In the genomic region with DNA sequence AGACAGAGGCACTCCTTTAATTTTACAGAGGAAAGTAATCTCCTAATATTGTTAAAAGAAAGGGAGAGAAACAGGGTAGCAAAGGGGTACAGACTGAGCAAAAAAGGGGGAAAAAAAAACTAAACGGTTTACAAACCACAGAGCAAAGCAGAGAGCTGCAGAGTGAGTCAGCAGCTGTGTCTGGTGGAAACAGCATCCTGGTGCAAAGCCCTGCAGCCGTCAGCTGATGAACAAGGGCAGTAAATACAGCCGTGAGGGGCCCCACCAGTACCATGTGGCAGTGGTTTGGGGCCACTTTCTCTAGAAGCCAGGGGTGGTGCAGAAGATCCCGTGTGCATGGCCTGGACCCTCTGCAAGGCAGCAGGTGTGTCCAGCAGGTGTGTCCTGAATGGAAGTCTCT, we compare ENCODE assay signal across 12 cellular contexts.
DNase-seq lines count a peak whose midpoint lies in the region; FAIRE-seq and TF ChIP-seq lines count a peak whose summit lies in the region.
"Had no signal": no experiment of that assay in that cellular context is flagged by ENCODE, and none has a peak within 500 bp of the region (broad histone marks: within the 10 kb centered on the region; RNA-seq: fewer than 3 reads in every experiment).

No MANE protein-coding gene starts in this region.

- H3K27me3 Mint-ChIP-seq in activated CD4-positive, alpha-beta memory T cell treated with anti-CD3 and anti-CD28 coated beads, Interleukin-2, amount 10 ng/mL, durations not matched to agents 7 days and 5 days = peaks cover 8% of the 10 kb centered on the region

- no peak overlapping the region for H3K9ac ChIP-seq in MM.1S (ENCODE audit: low read length)

- no peaks in the 10 kb centered on the region for H3K27me3 ChIP-seq in MM.1S (replicated peaks; ENCODE audit: insufficient read depth, low read length)
- H3K27me3 ChIP-seq: uterus had no signal

- H3K36me3 Mint-ChIP-seq in activated CD4-positive, alpha-beta memory T cell treated with anti-CD3 and anti-CD28 coated beads, Interleukin-2, amount 10 ng/mL, durations not matched to agents 7 days and 5 days (ENCODE audit: low read depth) = no peaks in the 10 kb centered on the region
- H3K36me3 Mint-ChIP-seq: activated naive CD8-positive, alpha-beta T cell had no signal

- no peaks in the 10 kb centered on the region for H3K4me1 Mint-ChIP-seq in activated CD4-positive, alpha-beta memory T cell treated with anti-CD3 and anti-CD28 coated beads, Interleukin-2, amount 10 ng/mL, durations not matched to agents 7 days and 5 days
- H3K4me1 Mint-ChIP-seq: endodermal cell had no signal

- POLR2A ChIA-PET in activated CD4-positive, alpha-beta memory T cell treated with anti-CD3 and anti-CD28 coated beads, Interleukin-2, amount 10 ng/mL, durations not matched to agents 7 days and 5 days (lab: Charles Lee) = no interaction called here

- H3K79me2 ChIP-seq in MM.1S (ENCODE audit: low read length) = no peaks in the 10 kb centered on the region

- no peak overlapping the region for H3K4me3 ChIP-seq in MM.1S (ENCODE audit: low read length)
- H3K4me3 ChIP-seq: uterus had no signal

- no peak overlapping the region for H3K4me3 Mint-ChIP-seq in activated CD4-positive, alpha-beta memory T cell treated with anti-CD3 and anti-CD28 coated beads, Interleukin-2, amount 10 ng/mL, durations not matched to agents 7 days and 5 days
- H3K4me3 Mint-ChIP-seq: activated naive CD8-positive, alpha-beta T cell; endodermal cell had no signal

- no peaks in the 10 kb centered on the region for H4K20me1 ChIP-seq in MM.1S (ENCODE audit: insufficient read depth, low read length)

- FAIRE-seq in HTR-8/SVneo (lab: Jason Lieb, UNC) = no peak
- FAIRE-seq: GM18507 had no signal

- H3K9me3 Mint-ChIP-seq in activated CD4-positive, alpha-beta memory T cell treated with anti-CD3 and anti-CD28 coated beads, Interleukin-2, amount 10 ng/mL, durations not matched to agents 7 days and 5 days = no peaks in the 10 kb centered on the region
- H3K9me3 Mint-ChIP-seq: endodermal cell had no signal

- no peak overlapping the region for H2AFZ ChIP-seq in MM.1S (ENCODE audit: low read length)

- H3K9me2 ChIP-seq in MM.1S (replicated peaks; ENCODE audit: insufficient read depth, low read length) = no peaks in the 10 kb centered on the region

- DNase-seq in GM03348 (ENCODE audit: low spot score) (peak; percentile 27), MM.1S (peak; percentile 20), myocyte (ENCODE audit: low read depth) (peak; percentile 11), D341Med (ENCODE audit: low spot score) (no peak), NCI-H1417 (lab: John Stamatoyannopoulos, UW) (no peak), HTR-8/SVneo (ENCODE audit: insufficient read length, low spot score) (no peak)
- DNase-seq in activated CD4-positive, alpha-beta memory T cell treated with anti-CD3 and anti-CD28 coated beads, Interleukin-2, amount 10 ng/mL, durations not matched to agents 7 days and 5 days = peak; percentile 17
- DNase-seq: endodermal cell, NCI-H2029 treated with DMSO at 0.1 percent for 48 hours, uterus had no signal

- H3K4me2 ChIP-seq in MM.1S (ENCODE audit: low read depth, low read length) = no peak overlapping the region

- CTCF ChIA-PET in activated CD4-positive, alpha-beta memory T cell treated with anti-CD3 and anti-CD28 coated beads, Interleukin-2, amount 10 ng/mL, durations not matched to agents 7 days and 5 days (lab: Charles Lee) = no interaction called here

- no peak for TF ChIP-seq CTCF in MM.1S (IDR thresholded peaks at IDR 0.05; ENCODE audit: low read length)

- H3K27ac Mint-ChIP-seq in activated CD4-positive, alpha-beta memory T cell treated with anti-CD3 and anti-CD28 coated beads, Interleukin-2, amount 10 ng/mL, durations not matched to agents 7 days and 5 days = no peak overlapping the region
- H3K27ac Mint-ChIP-seq: activated naive CD8-positive, alpha-beta T cell; endodermal cell had no signal

- no peaks in the 10 kb centered on the region for H3K9me3 ChIP-seq in MM.1S (replicated peaks; ENCODE audit: insufficient read depth, low read length)
- H3K9me3 ChIP-seq: uterus had no signal

- no peaks in the 10 kb centered on the region for H3F3A ChIP-seq in MM.1S (ENCODE audit: insufficient read depth, low read length)

- H3K36me3 ChIP-seq in MM.1S (replicated peaks; ENCODE audit: insufficient read depth, low read length) = no peaks in the 10 kb centered on the region
- H3K36me3 ChIP-seq: uterus had no signal

- H3K27ac ChIP-seq in MM.1S (ENCODE audit: low read length) = no peak overlapping the region
- H3K27ac ChIP-seq: uterus had no signal

- H3K4me1 ChIP-seq in MM.1S (ENCODE audit: low read length) = no peaks in the 10 kb centered on the region
- H3K4me1 ChIP-seq: uterus had no signal

Comparison
In these comparisons a context has a peak if more than half of its experiments do, and no peak if none do; other contexts are left out.
1. DNase-seq: peak in GM03348 (single experiment), MM.1S (single experiment), activated CD4-positive, alpha-beta memory T cell treated with anti-CD3 and anti-CD28 coated beads, Interleukin-2, amount 10 ng/mL, durations not matched to agents 7 days and 5 days (single experiment) and myocyte (single experiment); none in D341Med (single experiment), NCI-H1417 (0 of 3) and HTR-8/SVneo (single experiment).